Comparison of ENCODE assay signal across 3 cellular contexts in the genomic region with DNA sequence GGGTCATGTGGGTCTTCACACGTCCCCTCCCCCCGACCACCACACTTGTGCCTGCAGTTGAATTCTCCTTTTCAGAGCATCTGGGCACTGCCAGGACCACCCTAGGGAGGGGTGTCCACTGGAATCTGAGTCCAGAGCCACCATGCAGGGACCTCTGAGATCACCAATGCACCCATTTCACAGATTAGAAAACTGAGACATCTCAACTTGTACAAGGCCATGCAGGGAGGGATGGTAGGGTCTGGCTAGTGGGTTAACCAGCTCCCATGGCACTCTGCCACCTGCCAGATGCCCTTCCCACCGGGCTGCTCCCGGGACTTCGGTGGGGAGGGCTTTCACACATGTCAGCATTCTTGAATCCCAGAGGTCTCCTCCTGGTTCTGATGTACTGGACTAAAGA.
"Had no signal": no experiment of that assay in that cellular context is flagged by ENCODE, and none has a peak within 500 bp of the region (broad histone marks: within the 10 kb centered on the region; RNA-seq: fewer than 3 reads in every experiment).

No MANE protein-coding gene starts in this region.

- H3K4me2 ChIP-seq: GM23338 had no signal

- H2AFZ ChIP-seq: GM23338 had no signal

- H3K4me3 ChIP-seq: GM23338 had no signal

- FAIRE-seq: H1, H54 had no signal
